In genomic region chr17:1087381-1088241, GRCh38 we compare ENCODE assay signal across 9 cellular contexts.
DNase-seq lines count a peak whose midpoint lies in the region; ATAC-seq, FAIRE-seq and TF ChIP-seq lines count a peak whose summit lies in the region.
"Had no signal": no experiment of that assay in that cellular context is flagged by ENCODE, and none has a peak within 500 bp of the region (broad histone marks: within the 10 kb centered on the region; RNA-seq: fewer than 3 reads in every experiment).

No MANE protein-coding gene starts in this region.

- H3K9me3 Mint-ChIP-seq in osteocyte (ENCODE audit: unreplicated experiment): no peaks in the 10 kb centered on the region
- H3K9me3 Mint-ChIP-seq: stimulated activated naive CD8-positive, alpha-beta T cell treated with anti-CD3 and anti-CD28 coated beads, Interleukin-15, Interleukin-2, amounts not matched to agents 100 ng/mL and 50 ng/mL, for 24 hours had no signal

- peaks cover 17% of the 10 kb centered on the region for H3K36me3 Mint-ChIP-seq in osteocyte (ENCODE audit: unreplicated experiment)

- H3K4me1 ChIP-seq in IMR-90 (ENCODE audit: control insufficient read depth, insufficient read depth, low read length) (no peaks in the 10 kb centered on the region), A673 (ENCODE audit: insufficient read depth, low read length, poor library complexity, severe bottlenecking) (peaks cover 6% of the 10 kb centered on the region)

- peaks cover 9% of the 10 kb centered on the region for H3K4me1 Mint-ChIP-seq in osteocyte (ENCODE audit: unreplicated experiment)

- no peak overlapping the region for H2AFZ ChIP-seq in IMR-90 (replicated peaks; ENCODE audit: low read length, poor library complexity)

- H2AK5ac ChIP-seq in IMR-90 (ENCODE audit: low read depth, low read length): no peak overlapping the region

- POLR2A ChIA-PET in IMR-90 (lab: Charles Lee; ENCODE audit: unreplicated experiment): no interaction called here
- POLR2A ChIA-PET in A673 (lab: Charles Lee; ENCODE audit: low non-redundant PET): no interaction called here

- H3K27me3 Mint-ChIP-seq in osteocyte (ENCODE audit: unreplicated experiment): no peaks in the 10 kb centered on the region
- H3K27me3 Mint-ChIP-seq: stimulated activated naive CD8-positive, alpha-beta T cell treated with anti-CD3 and anti-CD28 coated beads, Interleukin-15, Interleukin-2, amounts not matched to agents 100 ng/mL and 50 ng/mL, for 24 hours had no signal

- H4K5ac ChIP-seq in IMR-90 (ENCODE audit: low read depth, low read length): no peak overlapping the region

- CTCF ChIA-PET in IMR-90 (lab: Yijun Ruan, JAX) (no interaction called here), A673 (lab: Charles Lee) (no interaction called here)

- no peak overlapping the region for H3K56ac ChIP-seq in IMR-90 (ENCODE audit: extremely low read depth, insufficient read depth, low read length)

- H2BK15ac ChIP-seq in IMR-90 (ENCODE audit: low read depth, low read length): no peak overlapping the region

- H3K9me1 ChIP-seq in IMR-90 (ENCODE audit: insufficient read depth, low read length): no peaks in the 10 kb centered on the region

- peaks cover 40% of the 10 kb centered on the region for H3K36me3 ChIP-seq in IMR-90 (ENCODE audit: control insufficient read depth, insufficient read depth, low read length)
- H3K36me3 ChIP-seq in A673 (ENCODE audit: insufficient read depth, low read length, poor library complexity, severe bottlenecking): peaks cover under 1% of the 10 kb centered on the region

- in situ Hi-C loops in IMR-90 (cut with MboI; ENCODE audit: low sequenced_read_pairs): no loop called here

- WGBS in IMR-90 (ENCODE audit: extremely low coverage in 2 of 2, insufficient read length in 1 of 2), 2 experiments: 86% methylated on average over 8 of the region's 35 CpGs; no CpG with 5 or more reads in 1 of the 2 experiments

- ATAC-seq in IMR-90 (ENCODE audit: low read depth): peak; percentile 25; the same call in 1 of the 2 replicates
- ATAC-seq in HG02884 (IDR thresholded peaks at IDR 0.05; ENCODE audit: unreplicated experiment): no peak

- H3K4me3 Mint-ChIP-seq in osteocyte (ENCODE audit: unreplicated experiment): peak overlapping the region; percentile 35
- H3K4me3 Mint-ChIP-seq: stimulated activated naive CD8-positive, alpha-beta T cell treated with anti-CD3 and anti-CD28 coated beads, Interleukin-15, Interleukin-2, amounts not matched to agents 100 ng/mL and 50 ng/mL, for 24 hours had no signal

- H3K14ac ChIP-seq in IMR-90 (replicated peaks; ENCODE audit: low read depth, low read length): no peak overlapping the region

- H3K23ac ChIP-seq in IMR-90 (ENCODE audit: low read depth, low read length): no peak overlapping the region

- no peaks in the 10 kb centered on the region for H3K27me3 ChIP-seq in IMR-90 (ENCODE audit: control insufficient read depth, insufficient read depth, low read length)
- H3K27me3 ChIP-seq in A673 (replicated peaks; ENCODE audit: insufficient read depth, low read depth, low read length, poor library complexity): no peaks in the 10 kb centered on the region

- no peak overlapping the region for H3K27ac ChIP-seq in IMR-90 (ENCODE audit: insufficient read depth, low read length)
- no peak overlapping the region for H3K27ac ChIP-seq in A673 (ENCODE audit: low read depth, low read length, poor library complexity, severe bottlenecking)

- no peak overlapping the region for H2BK20ac ChIP-seq in IMR-90 (ENCODE audit: low read depth, low read length)

- no peak for TF ChIP-seq RAD21 in IMR-90 (IDR thresholded peaks at IDR 0.05; ENCODE audit: low read length)

- H3K9ac ChIP-seq in IMR-90 (ENCODE audit: low read depth, low read length): no peak overlapping the region

- H2BK120ac ChIP-seq in IMR-90 (ENCODE audit: low read depth, low read length): no peak overlapping the region

- H2BK5ac ChIP-seq in IMR-90 (ENCODE audit: low read depth, low read length, poor library complexity, severe bottlenecking): no peak overlapping the region

- BruUV-seq in IMR-90 (replicated peaks; lab: Mats Ljungman, UMichigan) (no TSS peak), A673 (replicated peaks; lab: Mats Ljungman, UMichigan) (no TSS peak)

- peaks cover 8% of the 10 kb centered on the region for H4K20me1 ChIP-seq in IMR-90 (ENCODE audit: insufficient read depth, low read length)

- H2AK9ac ChIP-seq in IMR-90 (replicated peaks; ENCODE audit: low read depth, low read length, poor library complexity): peak overlapping the region; percentile 3

- no peaks in the 10 kb centered on the region for H3K9me3 ChIP-seq in IMR-90 (ENCODE audit: control insufficient read depth, insufficient read depth, low read length)
- H3K9me3 ChIP-seq in A673 (ENCODE audit: low read depth, low read length, poor library complexity, severe bottlenecking): no peaks in the 10 kb centered on the region

- TF ChIP-seq POLR2A in IMR-90 (IDR thresholded peaks at IDR 0.05; ENCODE audit: low read depth, low read length): no peak

- no peak overlapping the region for H4K91ac ChIP-seq in IMR-90 (ENCODE audit: insufficient read depth, low read depth, low read length)

- TF ChIP-seq CTCF in IMR-90 (conservative IDR thresholded peaks at IDR 0.05; ENCODE audit: low read depth, low read length) (no peak), fibroblast of the aortic adventitia (IDR thresholded peaks at IDR 0.05; ENCODE audit: insufficient read depth, low read length) (no peak), osteocyte (IDR thresholded peaks at IDR 0.05) (no peak), A673 (conservative IDR thresholded peaks at IDR 0.05; ENCODE audit: low read depth, low read length) (no peak)

- peak overlapping the region; percentile 95 for H3K27ac Mint-ChIP-seq in osteocyte (ENCODE audit: unreplicated experiment)
- H3K27ac Mint-ChIP-seq: stimulated activated naive CD8-positive, alpha-beta T cell treated with anti-CD3 and anti-CD28 coated beads, Interleukin-15, Interleukin-2, amounts not matched to agents 100 ng/mL and 50 ng/mL, for 24 hours had no signal

- no peak overlapping the region for H3K4me2 ChIP-seq in IMR-90 (ENCODE audit: low read depth, low read length)

- intact Hi-C loops in IMR-90 (cut with micrococcal nuclease): no loop called here
- intact Hi-C loops in A673 (cut with micrococcal nuclease; ENCODE audit: unreplicated experiment): no loop called here

- H3K18ac ChIP-seq in IMR-90 (ENCODE audit: low read depth, low read length): no peak overlapping the region

- no peak overlapping the region for H4K8ac ChIP-seq in IMR-90 (ENCODE audit: low read depth in 2 of 2, low read length in 2 of 2)

- H3K4ac ChIP-seq in IMR-90 (ENCODE audit: low read depth, low read length): no peak overlapping the region

- dilution Hi-C loops in IMR-90 (cut with HindIII; ENCODE audit: low sequenced_read_pairs, unreplicated experiment): no loop called here

- DNase-seq in IMR-90 (no peak), RCC 7860 (ENCODE audit: low spot score) (peak; percentile 72), fibroblast of the aortic adventitia (ENCODE audit: low read depth) (peak; percentile 29), osteocyte (ENCODE audit: extremely low spot score, unreplicated experiment) (no peak), A673 (ENCODE audit: low spot score) (no peak), middle frontal gyrus (ENCODE audit: extremely low spot score, low spot score) (no peak)
- no peak for DNase-seq in NK-92 treated with Interleukin-12 subunit alpha and Interleukin-12 subunit beta, amount 100 ng/mL, for 24 hours (lab: John Stamatoyannopoulos, UW)

- H3K4me3 ChIP-seq in IMR-90 (ENCODE audit: insufficient read depth, low read depth, low read length) (no peak overlapping the region), fibroblast of the aortic adventitia (ENCODE audit: low read depth, low read length) (no peak overlapping the region), A673 (ENCODE audit: low read depth, low read length, poor library complexity, severe bottlenecking) (no peak overlapping the region)

- peaks cover 8 to 24% of the 10 kb centered on the region in 2 experiments; a peak in 3 of 4 replicates for H3K79me1 ChIP-seq in IMR-90 (ENCODE audit: low read depth in 1 of 2, low read length in 2 of 2)

- FAIRE-seq in RCC 7860 (lab: Jason Lieb, UNC): no peak

TF ChIP-seq in IMR-90, 13 proteins besides CTCF, POLR2A, EP300 and RAD21:
- TF ChIP-seq MAFK (IDR thresholded peaks at IDR 0.05; ENCODE audit: low read depth, low read length) (no peak), MXI1 (IDR thresholded peaks at IDR 0.05; ENCODE audit: borderline replicate concordance, low read depth, low read length) (no peak), FOS (IDR thresholded peaks at IDR 0.05; ENCODE audit: low read depth, low read length) (no peak), RCOR1 (IDR thresholded peaks at IDR 0.05; ENCODE audit: insufficient replicate concordance, low read length) (no peak), CEBPB (IDR thresholded peaks at IDR 0.05; ENCODE audit: low read depth, low read length) (no peak), BHLHE40 (IDR thresholded peaks at IDR 0.05; ENCODE audit: low read depth, low read length) (no peak), NFE2L2 (IDR thresholded peaks at IDR 0.05; ENCODE audit: low read depth, low read length) (no peak), RFX5 (IDR thresholded peaks at IDR 0.05; ENCODE audit: low read depth, low read length) (no peak), MAZ (IDR thresholded peaks at IDR 0.05; ENCODE audit: borderline replicate concordance, low read depth, low read length) (no peak), ELK1 (IDR thresholded peaks at IDR 0.05; ENCODE audit: borderline replicate concordance, low read depth, low read length) (no peak), CHD1 (IDR thresholded peaks at IDR 0.05; ENCODE audit: low read depth, low read length) (no peak), USF2 (IDR thresholded peaks at IDR 0.05; ENCODE audit: low read depth, low read length) (no peak), SMC3 (IDR thresholded peaks at IDR 0.05; ENCODE audit: low read depth, low read length) (no peak)

Comparison
In these comparisons a context has a peak if more than half of its experiments do, and no peak if none do; other contexts are left out.
1. DNase-seq: peak in RCC 7860 (single experiment) and fibroblast of the aortic adventitia (single experiment); none in IMR-90 (single experiment), osteocyte (single experiment), A673 (single experiment), NK-92 treated with Interleukin-12 subunit alpha and Interleukin-12 subunit beta, amount 100 ng/mL, for 24 hours (single experiment) and middle frontal gyrus (single experiment).